Comparison of ENCODE assay signal across 9 cellular contexts in the genomic region with DNA sequence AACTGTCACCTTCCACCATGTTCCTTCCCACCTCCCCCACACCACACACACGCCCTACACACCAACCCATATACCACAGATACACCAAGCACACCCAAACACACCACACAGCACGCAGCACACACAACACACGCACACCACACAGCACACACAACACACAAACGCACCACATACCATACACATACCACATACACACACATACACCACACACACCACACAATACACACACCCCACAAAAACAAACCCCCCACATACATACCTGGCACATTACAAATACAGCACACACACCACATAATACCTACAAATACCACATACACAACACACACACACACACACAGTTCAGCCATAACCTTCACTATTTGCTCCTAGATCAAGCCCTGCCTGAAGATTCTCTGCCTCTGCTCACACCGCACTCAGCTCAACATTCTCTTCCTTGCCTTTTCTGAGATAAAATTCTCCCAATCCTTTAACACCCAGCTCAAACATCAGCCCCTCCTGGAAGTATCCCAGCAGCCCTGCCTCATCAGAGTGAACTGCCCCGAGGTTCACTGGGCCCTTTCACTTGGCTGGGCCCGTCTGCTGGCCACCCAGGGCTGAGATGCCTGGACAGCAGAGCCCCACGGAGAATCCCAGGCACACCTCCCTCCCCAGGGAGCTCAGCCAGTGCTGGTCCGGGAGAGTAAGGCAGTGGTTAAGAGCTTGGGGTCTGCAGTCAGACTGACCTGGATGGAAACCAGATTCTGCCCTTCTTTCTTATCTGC. TPM values are rescaled to one million over a fixed set of nuclear protein-coding genes. Genes with fewer than 3 reads are reported as not detected.
DNase-seq lines count a peak whose midpoint lies in the region; ATAC-seq, FAIRE-seq and TF ChIP-seq lines count a peak whose summit lies in the region.
"Had no signal": no experiment of that assay in that cellular context is flagged by ENCODE, and none has a peak within 500 bp of the region (broad histone marks: within the 10 kb centered on the region; RNA-seq: fewer than 3 reads in every experiment).

No MANE protein-coding gene starts in this region.

- H3K9me3 ChIP-seq in MG63 (no peaks in the 10 kb centered on the region), astrocyte (ENCODE audit: insufficient read depth, low read depth, low read length) (no peaks in the 10 kb centered on the region), right lobe of liver (no peaks in the 10 kb centered on the region), tibial artery (no peaks in the 10 kb centered on the region)

- H3K4me3 ChIP-seq in MG63 (no peak overlapping the region), astrocyte (ENCODE audit: insufficient read depth, low read depth, low read length) (no peak overlapping the region), right lobe of liver (no peak overlapping the region), tibial artery (no peak overlapping the region)

- DNase-seq in MG63, result peak; percentile 44
- no peak for DNase-seq in astrocyte (ENCODE audit: low read depth)
- no peak for DNase-seq in right lobe of liver
- no peak for DNase-seq in tibial artery
- no peak for DNase-seq in AML-193 (lab: John Stamatoyannopoulos, UW)
- DNase-seq: activated CD8-positive, alpha-beta memory T cell treated with anti-CD3 and anti-CD28 coated beads for 24 hours had no signal

- H3K27ac ChIP-seq in astrocyte (ENCODE audit: low read depth, low read length) (no peak overlapping the region), right lobe of liver (peak overlapping the region; percentile 2 to 91 (median 76)), tibial artery (peak overlapping the region; percentile 86 to 92)

- H3K36me3 Mint-ChIP-seq in astrocyte (ENCODE audit: low read depth, unreplicated experiment), result peaks cover 18% of the 10 kb centered on the region
- H3K36me3 Mint-ChIP-seq: mesothelial cell of epicardium had no signal

- H3K36me3 ChIP-seq in MG63 (no peaks in the 10 kb centered on the region; the same call in 1 of the 2 replicates), astrocyte (ENCODE audit: insufficient read depth, low read length) (peaks cover 3% of the 10 kb centered on the region), right lobe of liver (no peaks in the 10 kb centered on the region), tibial artery (peaks cover 0 to 27% (median 11%) of the 10 kb centered on the region in 3 donors)

- H3K9me3 Mint-ChIP-seq in astrocyte (ENCODE audit: unreplicated experiment), result peaks cover 2% of the 10 kb centered on the region
- H3K9me3 Mint-ChIP-seq: mesothelial cell of epicardium had no signal

- peak overlapping the region; percentile 1 for H2AFZ ChIP-seq in astrocyte (ENCODE audit: low read depth, low read length)

- no peak overlapping the region for H3K4me3 Mint-ChIP-seq in astrocyte (ENCODE audit: unreplicated experiment)
- H3K4me3 Mint-ChIP-seq: mesothelial cell of epicardium had no signal

- no peak for TF ChIP-seq POLR2A in right lobe of liver (IDR thresholded peaks at IDR 0.05)

- 75% methylated on average over 7 of the region's 9 CpGs for WGBS in right lobe of liver (ENCODE audit: insufficient coverage, low coverage, low lambda C conversion rate, missing lambda C conversion rate)

- TF ChIP-seq CTCF in astrocyte (IDR thresholded peaks at IDR 0.05; ENCODE audit: insufficient read depth, low read depth, low read length), result no peak
- no peak for TF ChIP-seq CTCF in right lobe of liver (IDR thresholded peaks at IDR 0.05)
- no peak for TF ChIP-seq CTCF in tibial artery (IDR thresholded peaks at IDR 0.05)

- ATAC-seq in right lobe of liver (peak; percentile 2 to 9 (median 5)), GM18909 (IDR thresholded peaks at IDR 0.05; ENCODE audit: poor library complexity, unreplicated experiment) (no peak), HG03342 (IDR thresholded peaks at IDR 0.05; ENCODE audit: unreplicated experiment) (no peak)

- H3K4me1 ChIP-seq in astrocyte (ENCODE audit: insufficient read depth, low read length) (peaks cover 9% of the 10 kb centered on the region), right lobe of liver (peaks cover 0 to 24% (median 9%) of the 10 kb centered on the region in 4 donors), tibial artery (peaks cover 8 to 19% (median 13%) of the 10 kb centered on the region in 4 donors)

- no peak overlapping the region for H3K27ac Mint-ChIP-seq in astrocyte (ENCODE audit: unreplicated experiment)
- H3K27ac Mint-ChIP-seq: mesothelial cell of epicardium had no signal

- intact Hi-C loops in right lobe of liver (cut with DNase I), result no loop called here
- intact Hi-C loops in tibial artery (cut with DNase I; ENCODE audit: low total_unique reads), result no loop called here

- peaks cover 6% of the 10 kb centered on the region for H3K27me3 Mint-ChIP-seq in astrocyte (ENCODE audit: low read depth, unreplicated experiment)

- no peaks in the 10 kb centered on the region for H3K79me2 ChIP-seq in astrocyte (ENCODE audit: insufficient read depth, low read length)

- H3K27me3 ChIP-seq in MG63 (no peaks in the 10 kb centered on the region), astrocyte (ENCODE audit: insufficient read depth, low read length) (no peaks in the 10 kb centered on the region), right lobe of liver (no peaks in the 10 kb centered on the region), tibial artery (no peaks in the 10 kb centered on the region)

- no peaks in the 10 kb centered on the region for H4K20me1 ChIP-seq in astrocyte (ENCODE audit: insufficient read depth, low read length)

- peak overlapping the region; percentile 3 for H3K9ac ChIP-seq in astrocyte (ENCODE audit: low read length)

- no peaks in the 10 kb centered on the region for H3K4me1 Mint-ChIP-seq in astrocyte (ENCODE audit: low read depth, unreplicated experiment)

- no peak overlapping the region for H3K4me2 ChIP-seq in astrocyte (ENCODE audit: low read length)

- FAIRE-seq in astrocyte (lab: Jason Lieb, UNC), result no peak

RNA-seq across cellular contexts. Expression of gene CPNE2, which starts 31.9 kb away (rescaled TPM):
- 45.8 and 50.1 TPM in 2 replicates for total RNA-seq in MG63 (2014; rRNA removed; shearing (Covaris generic); ENCODE audit: low replicate concordance)
- total RNA-seq in astrocyte, result 17.0 and 19.3 TPM in 2 replicates
- total RNA-seq in right lobe of liver, result 10 to 100 TPM in 3 of 6 experiments, 1 to 10 TPM in 3; 4.0 to 10.9 (median 9.7) TPM

Comparison
In these comparisons a context has a peak if more than half of its experiments do, and no peak if none do; other contexts are left out.
1. ATAC-seq: peak in right lobe of liver (4 of 4); none in GM18909 (single experiment) and HG03342 (single experiment).